In genomic region chr15:87628311-87628710, GRCh38 we compare ENCODE assay signal across 21 cellular contexts.
"Had no signal": no experiment of that assay in that cellular context is flagged by ENCODE, and none has a peak within 500 bp of the region (broad histone marks: within the 10 kb centered on the region; RNA-seq: fewer than 3 reads in every experiment).

No MANE protein-coding gene starts in this region.

- H3K27me3 Mint-ChIP-seq: activated CD4-positive, alpha-beta memory T cell treated with anti-CD3 and anti-CD28 coated beads, Interleukin-2, amount 10 ng/mL, durations not matched to agents 7 days and 5 days; activated CD4-positive, alpha-beta T cell treated with anti-CD3 and anti-CD28 coated beads, Interleukin-2, amount 10 ng/mL, durations not matched to agents 24 days and 14 days; activated naive CD4-positive, alpha-beta T cell treated with anti-CD3 and anti-CD28 coated beads, Interleukin-2, amount 10 ng/mL, durations not matched to agents 7 days and 5 days; activated naive CD8-positive, alpha-beta T cell treated with anti-CD3 and anti-CD28 coated beads, Interleukin-2, amount 10 ng/mL, durations not matched to agents 7 days and 5 days; activated T-cell treated with anti-CD3 and anti-CD28 coated beads, Interleukin-2, amount 50 U/mL, for 24 hours had no signal

- DNase-seq: activated CD4-positive, alpha-beta memory T cell treated with anti-CD3 and anti-CD28 coated beads, Interleukin-2, amount 10 ng/mL, durations not matched to agents 7 days and 5 days; activated CD4-positive, alpha-beta T cell treated with anti-CD3 and anti-CD28 coated beads for 36 hours; activated CD4-positive, alpha-beta T cell treated with anti-CD3 and anti-CD28 coated beads, Interleukin-2, amount 10 ng/mL, durations not matched to agents 24 days and 14 days; activated CD4-positive, CD25-positive, alpha-beta regulatory T cell; activated CD4-positive, CD25-positive, alpha-beta regulatory T cell treated with anti-CD3 and anti-CD28 coated beads, Interleukin-2, amount 50 U/mL, for 72 hours; activated CD8-positive, alpha-beta memory T cell treated with anti-CD3 and anti-CD28 coated beads, Interleukin-2, amount 50 U/mL, for 48 hours; activated gamma-delta T cell; activated naive CD4-positive, alpha-beta T cell; activated naive CD4-positive, alpha-beta T cell treated with anti-CD3 and anti-CD28 coated beads, Interleukin-2, amount 10 ng/mL, durations not matched to agents 7 days and 5 days; activated naive CD8-positive, alpha-beta T cell treated with anti-CD3 and anti-CD28 coated beads, Interleukin-2, amount 10 ng/mL, durations not matched to agents 7 days and 5 days; activated T-cell treated with anti-CD3 and anti-CD28 coated beads for 4 hours; activated T-cell treated with anti-CD3 and anti-CD28 coated beads, Interleukin-2, amount 50 U/mL, for 24 hours; activated T-cell treated with anti-CD3 and anti-CD28 coated beads, Interleukin-2, amount 50 U/mL, for 72 hours; caudate nucleus; effector CD8-positive, alpha-beta T cell; foreskin fibroblast; T-helper 2 cell had no signal

- H3K9me3 ChIP-seq: ascending aorta had no signal

- H3K4me3 Mint-ChIP-seq: activated CD4-positive, alpha-beta memory T cell treated with anti-CD3 and anti-CD28 coated beads, Interleukin-2, amount 10 ng/mL, durations not matched to agents 7 days and 5 days; activated CD4-positive, alpha-beta T cell treated with anti-CD3 and anti-CD28 coated beads for 36 hours; activated CD4-positive, alpha-beta T cell treated with anti-CD3 and anti-CD28 coated beads, Interleukin-2, amount 10 ng/mL, durations not matched to agents 24 days and 14 days; activated naive CD4-positive, alpha-beta T cell treated with anti-CD3 and anti-CD28 coated beads, Interleukin-2, amount 10 ng/mL, durations not matched to agents 7 days and 5 days; activated naive CD8-positive, alpha-beta T cell treated with anti-CD3 and anti-CD28 coated beads, Interleukin-2, amount 10 ng/mL, durations not matched to agents 7 days and 5 days; activated T-cell treated with anti-CD3 and anti-CD28 coated beads, Interleukin-2, amount 50 U/mL, for 24 hours; activated T-cell treated with anti-CD3 and anti-CD28 coated beads, Interleukin-2, amount 50 U/mL, for 72 hours; brain had no signal

- H3K27me3 ChIP-seq: ascending aorta had no signal

- H3K4me1 Mint-ChIP-seq: activated CD4-positive, alpha-beta memory T cell treated with anti-CD3 and anti-CD28 coated beads, Interleukin-2, amount 10 ng/mL, durations not matched to agents 7 days and 5 days; activated CD4-positive, alpha-beta T cell treated with anti-CD3 and anti-CD28 coated beads for 36 hours; activated CD4-positive, alpha-beta T cell treated with anti-CD3 and anti-CD28 coated beads, Interleukin-2, amount 10 ng/mL, durations not matched to agents 24 days and 14 days; activated naive CD4-positive, alpha-beta T cell treated with anti-CD3 and anti-CD28 coated beads, Interleukin-2, amount 10 ng/mL, durations not matched to agents 7 days and 5 days; activated naive CD8-positive, alpha-beta T cell treated with anti-CD3 and anti-CD28 coated beads, Interleukin-2, amount 10 ng/mL, durations not matched to agents 7 days and 5 days; brain had no signal

- H3K27ac Mint-ChIP-seq: activated CD4-positive, alpha-beta memory T cell treated with anti-CD3 and anti-CD28 coated beads, Interleukin-2, amount 10 ng/mL, durations not matched to agents 7 days and 5 days; activated CD4-positive, alpha-beta T cell treated with anti-CD3 and anti-CD28 coated beads for 36 hours; activated CD4-positive, alpha-beta T cell treated with anti-CD3 and anti-CD28 coated beads, Interleukin-2, amount 10 ng/mL, durations not matched to agents 24 days and 14 days; activated naive CD4-positive, alpha-beta T cell treated with anti-CD3 and anti-CD28 coated beads, Interleukin-2, amount 10 ng/mL, durations not matched to agents 7 days and 5 days; activated naive CD4-positive, alpha-beta T cell treated with anti-CD3 and anti-CD28 coated beads, Interleukin-2, amount 50 U/mL, for 72 hours; activated naive CD8-positive, alpha-beta T cell treated with anti-CD3 and anti-CD28 coated beads, Interleukin-2, amount 10 ng/mL, durations not matched to agents 7 days and 5 days; activated T-cell treated with anti-CD3 and anti-CD28 coated beads, Interleukin-2, amount 50 U/mL, for 24 hours; activated T-cell treated with anti-CD3 and anti-CD28 coated beads, Interleukin-2, amount 50 U/mL, for 72 hours had no signal

- H3K36me3 Mint-ChIP-seq: activated naive CD4-positive, alpha-beta T cell treated with anti-CD3 and anti-CD28 coated beads, Interleukin-2, amount 10 ng/mL, durations not matched to agents 7 days and 5 days; activated naive CD4-positive, alpha-beta T cell treated with anti-CD3 and anti-CD28 coated beads, Interleukin-2, amount 50 U/mL, for 72 hours; activated naive CD8-positive, alpha-beta T cell treated with anti-CD3 and anti-CD28 coated beads, Interleukin-2, amount 10 ng/mL, durations not matched to agents 7 days and 5 days; brain had no signal

- ATAC-seq: activated CD4-positive, alpha-beta T cell treated with anti-CD3 and anti-CD28 coated beads for 36 hours; activated naive CD4-positive, alpha-beta T cell treated with anti-CD3 and anti-CD28 coated beads, Interleukin-2, amount 50 U/mL, for 72 hours; activated T-cell treated with anti-CD3 and anti-CD28 coated beads, Interleukin-2, amount 50 U/mL, for 72 hours; esophagus mucosa had no signal

- H3K9me3 Mint-ChIP-seq: activated CD4-positive, alpha-beta memory T cell treated with anti-CD3 and anti-CD28 coated beads, Interleukin-2, amount 10 ng/mL, durations not matched to agents 7 days and 5 days; activated CD4-positive, alpha-beta T cell treated with anti-CD3 and anti-CD28 coated beads, Interleukin-2, amount 10 ng/mL, durations not matched to agents 24 days and 14 days; activated naive CD4-positive, alpha-beta T cell treated with anti-CD3 and anti-CD28 coated beads, Interleukin-2, amount 10 ng/mL, durations not matched to agents 7 days and 5 days; activated T-cell treated with anti-CD3 and anti-CD28 coated beads, Interleukin-2, amount 50 U/mL, for 24 hours had no signal

- H3K36me3 ChIP-seq: ascending aorta had no signal

- H3K4me3 ChIP-seq: ascending aorta had no signal
